In the genomic region with DNA sequence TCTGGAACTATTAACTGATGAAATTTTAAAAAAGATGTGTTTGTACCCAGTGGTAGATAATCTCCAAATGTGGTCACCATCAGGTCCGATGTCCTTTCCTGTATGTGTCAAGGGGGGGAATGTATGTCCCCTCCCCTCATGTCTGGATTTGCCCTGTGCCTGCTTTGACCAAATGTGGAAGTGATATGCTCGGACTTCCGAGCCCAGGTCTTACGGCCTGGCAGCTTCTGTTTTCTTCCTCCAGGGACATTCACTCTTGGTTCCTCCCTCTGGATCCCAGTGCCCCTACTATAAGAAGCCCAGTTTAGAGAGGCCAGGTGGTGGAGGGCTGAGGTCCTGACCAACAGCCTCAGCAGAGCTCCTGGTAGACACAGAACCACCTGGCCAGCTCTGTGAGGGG, we compare ENCODE assay signal across 27 cellular contexts.
"Had no signal": no experiment of that assay in that cellular context is flagged by ENCODE, and none has a peak within 500 bp of the region (broad histone marks: within the 10 kb centered on the region; RNA-seq: fewer than 3 reads in every experiment).

No MANE protein-coding gene starts in this region.

- H3K9me3 ChIP-seq: gastroesophageal sphincter, ovary, sigmoid colon, suprapubic skin, tibial artery had no signal

- H3K4me3 ChIP-seq: coronary artery, gastroesophageal sphincter, ovary, sigmoid colon, suprapubic skin, tibial artery had no signal

- H3K27me3 ChIP-seq: brain microvascular endothelial cell, gastroesophageal sphincter, ovary, sigmoid colon, suprapubic skin, tibial artery had no signal

- H3K27ac Mint-ChIP-seq: activated B cell treated with CpG ODN at 0.5 μM for 24 hours; activated CD8-positive, alpha-beta memory T cell treated with anti-CD3 and anti-CD28 coated beads, Interleukin-2, amount 10 ng/mL, durations not matched to agents 7 days and 5 days; activated CD8-positive, alpha-beta T cell treated with anti-CD3 and anti-CD28 coated beads, Interleukin-2, amount 10 ng/mL, durations not matched to agents 7 days and 5 days; activated naive CD4-positive, alpha-beta T cell treated with anti-CD3 and anti-CD28 coated beads for 36 hours; activated naive CD8-positive, alpha-beta T cell treated with anti-CD3 and anti-CD28 coated beads, Interleukin-2, amount 10 ng/mL, durations not matched to agents 7 days and 5 days; naive B cell; nephron progenitor cell; progenitor cell of endocrine pancreas; stimulated activated naive B cell treated with anti-CD40 and anti-IgM and Interleukin-4, amounts not matched to agents 10 μg/mL and 1 μg/mL and 100 μg/mL, for 72 hours; T-helper 17 cell had no signal

- H3K9me3 Mint-ChIP-seq: activated B cell treated with CpG ODN at 0.5 μM for 24 hours; activated naive CD4-positive, alpha-beta T cell treated with anti-CD3 and anti-CD28 coated beads for 36 hours; effector memory CD8-positive, alpha-beta T cell; naive B cell; nephron progenitor cell; stimulated activated naive B cell treated with anti-CD40 and anti-IgM and Interleukin-4, amounts not matched to agents 10 μg/mL and 1 μg/mL and 100 μg/mL, for 72 hours had no signal

- DNase-seq: activated B cell treated with CpG ODN at 0.5 μM for 24 hours; activated CD4-positive, alpha-beta T cell treated with anti-CD3 and anti-CD28 coated beads, Interleukin-2, amount 50 U/mL, for 1 hour; activated CD8-positive, alpha-beta memory T cell treated with anti-CD3 and anti-CD28 coated beads, Interleukin-2, amount 10 ng/mL, durations not matched to agents 7 days and 5 days; activated CD8-positive, alpha-beta T cell treated with anti-CD3 and anti-CD28 coated beads, Interleukin-2, amount 10 ng/mL, durations not matched to agents 7 days and 5 days; activated naive CD4-positive, alpha-beta T cell treated with anti-CD3 and anti-CD28 coated beads for 36 hours; activated naive CD8-positive, alpha-beta T cell treated with anti-CD3 and anti-CD28 coated beads, Interleukin-2, amount 10 ng/mL, durations not matched to agents 7 days and 5 days; activated T-cell treated with anti-CD3 and anti-CD28 coated beads, Interleukin-2, amount 50 U/mL, for 48 hours; brain microvascular endothelial cell; effector memory CD8-positive, alpha-beta T cell; erythroblast; hippocampal formation; left colon; naive B cell; nephron progenitor cell; ovary; sigmoid colon; small intestine; stimulated activated CD4-positive, alpha-beta T cell treated with anti-CD3 and anti-CD28 coated beads, Interleukin-15, amount 100 ng/mL, for 24 hours; stimulated activated CD4-positive, alpha-beta T cell treated with anti-CD3 and anti-CD28 coated beads, Interleukin-2, amount 100 ng/mL, for 24 hours; stimulated activated naive B cell treated with anti-CD40 and anti-IgM and Interleukin-4, amounts not matched to agents 10 μg/mL and 1 μg/mL and 100 μg/mL, for 72 hours; T-helper 17 cell; T1000; tibial artery had no signal

- H3K27ac ChIP-seq: brain microvascular endothelial cell, gastroesophageal sphincter, ovary, sigmoid colon, suprapubic skin, tibial artery had no signal

- H3K36me3 ChIP-seq: brain microvascular endothelial cell, gastroesophageal sphincter, ovary, sigmoid colon, suprapubic skin, tibial artery had no signal

- ATAC-seq: activated CD8-positive, alpha-beta memory T cell treated with anti-CD3 and anti-CD28 coated beads, Interleukin-2, amount 10 ng/mL, durations not matched to agents 7 days and 5 days; activated CD8-positive, alpha-beta T cell treated with anti-CD3 and anti-CD28 coated beads, Interleukin-2, amount 10 ng/mL, durations not matched to agents 7 days and 5 days; effector memory CD8-positive, alpha-beta T cell; gastroesophageal sphincter; left colon; stimulated activated naive B cell treated with anti-CD40 and anti-IgM and Interleukin-4, amounts not matched to agents 10 μg/mL and 1 μg/mL and 100 μg/mL, for 72 hours; T-helper 17 cell had no signal

- H3K36me3 Mint-ChIP-seq: naive B cell; stimulated activated naive B cell treated with anti-CD40 and anti-IgM and Interleukin-4, amounts not matched to agents 10 μg/mL and 1 μg/mL and 100 μg/mL, for 72 hours had no signal

- H3K4me1 ChIP-seq: gastroesophageal sphincter, sigmoid colon, tibial artery had no signal
